In genomic region chr22:32281092-32281491, GRCh38 we compare ENCODE assay signal across 20 cellular contexts. TPM values are rescaled to one million over a fixed set of nuclear protein-coding genes. Genes with fewer than 3 reads are reported as not detected.
DNase-seq lines count a peak whose midpoint lies in the region; ATAC-seq and TF ChIP-seq lines count a peak whose summit lies in the region.
"Had no signal": no experiment of that assay in that cellular context is flagged by ENCODE, and none has a peak within 500 bp of the region (broad histone marks: within the 10 kb centered on the region; RNA-seq: fewer than 3 reads in every experiment).

No MANE protein-coding gene starts in this region.

- H3K4me1 ChIP-seq in testis = no peaks in the 10 kb centered on the region
- H3K4me1 ChIP-seq: BLaER1, Peyer's patch had no signal

- H3K9me3 Mint-ChIP-seq in HFFc6 = no peaks in the 10 kb centered on the region
- no peaks in the 10 kb centered on the region for H3K9me3 Mint-ChIP-seq in activated CD4-positive, alpha-beta memory T cell treated with anti-CD3 and anti-CD28 coated beads for 36 hours
- H3K9me3 Mint-ChIP-seq: H9 had no signal

- intact Hi-C loops in testis (cut with DNase I; ENCODE audit: low total_unique reads) = no loop called here
- intact Hi-C loops in activated CD4-positive, alpha-beta memory T cell treated with anti-CD3 and anti-CD28 coated beads for 36 hours (cut with micrococcal nuclease) = no loop called here

- CTCF ChIA-PET in activated CD4-positive, alpha-beta memory T cell treated with anti-CD3 and anti-CD28 coated beads for 36 hours (lab: Charles Lee) = no interaction called here

- no peak overlapping the region for H3K27ac Mint-ChIP-seq in HFFc6
- no peak overlapping the region for H3K27ac Mint-ChIP-seq in activated CD4-positive, alpha-beta memory T cell treated with anti-CD3 and anti-CD28 coated beads for 36 hours
- H3K27ac Mint-ChIP-seq: H9 had no signal

- peaks cover 14% of the 10 kb centered on the region for H3K27me3 Mint-ChIP-seq in HFFc6 (ENCODE audit: insufficient read depth)
- H3K27me3 Mint-ChIP-seq in activated CD4-positive, alpha-beta memory T cell treated with anti-CD3 and anti-CD28 coated beads for 36 hours = peaks cover 19% of the 10 kb centered on the region

- DNase-seq in AG10803 (ENCODE audit: low read depth) (peak; percentile 15), HFFc6 (peak; percentile 18), astrocyte of the cerebellum (ENCODE audit: low read depth) (peak; percentile 84), kidney epithelial cell (ENCODE audit: low read depth) (peak; percentile 7), testis (no peak)
- DNase-seq in activated effector memory CD4-positive, alpha-beta T cell treated with anti-CD3 and anti-CD28 coated beads, Interleukin-2, amount 50 U/mL, for 16 hours = no peak
- DNase-seq in activated CD4-positive, alpha-beta memory T cell treated with anti-CD3 and anti-CD28 coated beads for 36 hours = no peak
- DNase-seq: activated CD4-positive, alpha-beta T cell treated with anti-CD3 and anti-CD28 coated beads, Interleukin-2, amount 50 U/mL, for 4 hours; erythroblast; GDM1; H9; NCI-H1105; NCI-H510A; Peyer's patch; stimulated activated CD4-positive, alpha-beta T cell treated with anti-CD3 and anti-CD28 coated beads, Interleukin-4, amount 100 ng/mL, for 1 hour; stimulated activated naive CD4-positive, alpha-beta T cell treated with Interleukin-2 at 50 U/mL for 16 hours had no signal

- POLR2A ChIA-PET in activated CD4-positive, alpha-beta memory T cell treated with anti-CD3 and anti-CD28 coated beads for 36 hours (lab: Charles Lee) = no interaction called here

- peaks cover 6% of the 10 kb centered on the region for H3K4me1 Mint-ChIP-seq in HFFc6 (ENCODE audit: low read depth)
- H3K4me1 Mint-ChIP-seq in activated CD4-positive, alpha-beta memory T cell treated with anti-CD3 and anti-CD28 coated beads for 36 hours (ENCODE audit: low read depth) = no peaks in the 10 kb centered on the region

- H3K27ac ChIP-seq in testis = no peak overlapping the region
- H3K27ac ChIP-seq: BLaER1, cardiac muscle cell, Peyer's patch had no signal

- H3K36me3 Mint-ChIP-seq in HFFc6 (ENCODE audit: low read depth) = no peaks in the 10 kb centered on the region
- no peaks in the 10 kb centered on the region for H3K36me3 Mint-ChIP-seq in activated CD4-positive, alpha-beta memory T cell treated with anti-CD3 and anti-CD28 coated beads for 36 hours

- no peak overlapping the region for H3K4me3 Mint-ChIP-seq in HFFc6
- H3K4me3 Mint-ChIP-seq in activated CD4-positive, alpha-beta memory T cell treated with anti-CD3 and anti-CD28 coated beads for 36 hours = no peak overlapping the region
- H3K4me3 Mint-ChIP-seq: H9 had no signal

- no peaks in the 10 kb centered on the region for H3K36me3 ChIP-seq in kidney epithelial cell (ENCODE audit: control insufficient read depth, insufficient read depth, low read length)
- no peaks in the 10 kb centered on the region for H3K36me3 ChIP-seq in testis (ENCODE audit: low read depth, missing control alignments)
- H3K36me3 ChIP-seq: BLaER1, cardiac muscle cell, Peyer's patch had no signal

- in situ Hi-C loops in astrocyte of the cerebellum (cut with HindIII; ENCODE audit: low sequenced_read_pairs) = no loop called here

- TF ChIP-seq CTCF in AG10803 (conservative IDR thresholded peaks at IDR 0.05; ENCODE audit: low read length) (no peak), HFFc6 (IDR thresholded peaks at IDR 0.05) (no peak), astrocyte of the cerebellum (IDR thresholded peaks at IDR 0.05; ENCODE audit: low read depth, low read length, missing control alignments) (no peak), kidney epithelial cell (IDR thresholded peaks at IDR 0.05; ENCODE audit: insufficient read depth, low read length, poor library complexity, severe bottlenecking) (no peak), testis (IDR thresholded peaks at IDR 0.05) (no peak)

- H3K27me3 ChIP-seq in kidney epithelial cell (ENCODE audit: control insufficient read depth, insufficient read depth, low read length) (peaks cover 2% of the 10 kb centered on the region), testis (no peaks in the 10 kb centered on the region)
- H3K27me3 ChIP-seq: BLaER1, cardiac muscle cell, Peyer's patch had no signal

- 28 to 36% methylated on average over 10 of the region's 10 CpGs for WGBS in testis, 2 donors

- H3K4me3 ChIP-seq in AG10803 (ENCODE audit: low read length) = no peak overlapping the region
- no peak overlapping the region for H3K4me3 ChIP-seq in astrocyte of the cerebellum (ENCODE audit: low read depth, low read length)
- H3K4me3 ChIP-seq in kidney epithelial cell (ENCODE audit: low read depth, low read length) = no peak overlapping the region
- no peak overlapping the region for H3K4me3 ChIP-seq in testis
- H3K4me3 ChIP-seq: BLaER1, cardiac muscle cell, Peyer's patch had no signal

- no peak for ATAC-seq in GM18505 (IDR thresholded peaks at IDR 0.05; ENCODE audit: unreplicated experiment)

- TF ChIP-seq POLR2A in GM18505 (IDR thresholded peaks at IDR 0.05; ENCODE audit: borderline replicate concordance, extremely low read depth, insufficient read depth, insufficient read length) (no peak), testis (IDR thresholded peaks at IDR 0.05) (no peak)

- no peaks in the 10 kb centered on the region for H3K9me3 ChIP-seq in testis
- H3K9me3 ChIP-seq: BLaER1, Peyer's patch had no signal

RNA-seq across cellular contexts. Expression of gene SLC5A4, which starts 25.9 kb away (rescaled TPM):
- total RNA-seq in HFFc6 (2021; fragmentation: NEBNext Ultra II Directional; extraction: Animal tissue kit (Norgen Biotek cat#: 25700)) = not detected
- 0.79 TPM in 1 of 2 replicates, not detected in the other for total RNA-seq in kidney epithelial cell
- 1 to 10 TPM in 1 of 2 donors, under 1 TPM in 1; 0.93 to 1.0 TPM for total RNA-seq in testis
- polyA plus RNA-seq in testis (ENCODE audit: insufficient read depth, low read depth, low replicate concordance) = 1.1 TPM
- total RNA-seq in activated CD4-positive, alpha-beta memory T cell treated with anti-CD3 and anti-CD28 coated beads for 36 hours = not detected
- total RNA-seq: cardiac muscle cell; H9; T-helper 2 cell treated with Interferon-gamma antibody and Interleukin-4, amounts not matched to agents 100 ng/mL and 5 ng/mL, for 36 hours had no signal
- polyA plus RNA-seq: cardiac muscle cell had no signal

Comparison
In these comparisons a context has a peak if more than half of its experiments do, and no peak if none do; other contexts are left out.
1. DNase-seq: peak in AG10803 (single experiment), HFFc6 (single experiment), astrocyte of the cerebellum (single experiment) and kidney epithelial cell (single experiment); none in activated effector memory CD4-positive, alpha-beta T cell treated with anti-CD3 and anti-CD28 coated beads, Interleukin-2, amount 50 U/mL, for 16 hours (single experiment), testis (single experiment) and activated CD4-positive, alpha-beta memory T cell treated with anti-CD3 and anti-CD28 coated beads for 36 hours (single experiment).